In genomic region chr20:47315339-47315662, GRCh38 we compare ENCODE assay signal across 8 cellular contexts. TPM values are rescaled to one million over a fixed set of nuclear protein-coding genes. Genes with fewer than 3 reads are reported as not detected.
DNase-seq lines count a peak whose midpoint lies in the region; ATAC-seq and TF ChIP-seq lines count a peak whose summit lies in the region.

No MANE protein-coding gene starts in this region.

- CTCF ChIA-PET in activated naive CD4-positive, alpha-beta T cell treated with anti-CD3 and anti-CD28 coated beads, Interleukin-2, amount 10 ng/mL, durations not matched to agents 7 days and 5 days (lab: Charles Lee), result no interaction called here
- CTCF ChIA-PET in MCF 10A (lab: Yijun Ruan, JAX), result interaction anchor here (0.6 to 5.5 kb wide), 6 partner anchors 19 to 119 kb away, joined by 3 to 50 read pairs (median 20); partner anchors contain the start of gene ZMYND8

- peak overlapping the region; percentile 49 for H3K27ac Mint-ChIP-seq in activated naive CD4-positive, alpha-beta T cell treated with anti-CD3 and anti-CD28 coated beads, Interleukin-2, amount 10 ng/mL, durations not matched to agents 7 days and 5 days
- peak overlapping the region in 1 of 2 donors; percentile 45 for H3K27ac Mint-ChIP-seq in activated naive CD4-positive, alpha-beta T cell treated with anti-CD3 and anti-CD28 coated beads, Interleukin-2, amount 50 U/mL, for 72 hours
- H3K27ac Mint-ChIP-seq in MCF 10A (ENCODE audit: low read depth, unreplicated experiment), result peak overlapping the region; percentile 94

- no peak for TF ChIP-seq CTCF in MCF 10A (IDR thresholded peaks at IDR 0.05; ENCODE audit: unreplicated experiment)

- no peaks in the 10 kb centered on the region for H3K9me3 ChIP-seq in mesenchymal stem cell (ENCODE audit: control insufficient read depth, low read length)

- H3K4me3 ChIP-seq in mesenchymal stem cell (ENCODE audit: insufficient read depth in 1 of 2, low read depth in 1 of 2, low read length in 2 of 2) (peak overlapping the region in 1 of 2 experiments; percentile 40), urinary bladder (ENCODE audit: low read depth, low read length) (no peak overlapping the region)

- H2AFZ ChIP-seq in mesenchymal stem cell (ENCODE audit: low read depth, low read length), result no peak overlapping the region

- H2BK5ac ChIP-seq in mesenchymal stem cell (ENCODE audit: low read depth, low read length, poor library complexity, severe bottlenecking), result peak overlapping the region; percentile 78

- no peak overlapping the region for H4K8ac ChIP-seq in mesenchymal stem cell (ENCODE audit: low read length)

- no peaks in the 10 kb centered on the region for H3K9me3 Mint-ChIP-seq in activated naive CD4-positive, alpha-beta T cell treated with anti-CD3 and anti-CD28 coated beads, Interleukin-2, amount 10 ng/mL, durations not matched to agents 7 days and 5 days
- no peaks in the 10 kb centered on the region for H3K9me3 Mint-ChIP-seq in activated naive CD4-positive, alpha-beta T cell treated with anti-CD3 and anti-CD28 coated beads, Interleukin-2, amount 50 U/mL, for 72 hours
- H3K9me3 Mint-ChIP-seq in MCF 10A (ENCODE audit: unreplicated experiment), result no peaks in the 10 kb centered on the region

- H3K23ac ChIP-seq in mesenchymal stem cell (ENCODE audit: low read length in 2 of 2), result no peak overlapping the region

- POLR2A ChIA-PET in MCF 10A (lab: Yijun Ruan, JAX), result interaction anchor here (1.3 to 46.0 kb wide), 13 partner anchors 11 to 187 kb away, joined by 3 to 1977 read pairs (median 29); partner anchors contain the start of genes NCOA3 and ZMYND8

- H2AK5ac ChIP-seq in mesenchymal stem cell (ENCODE audit: low read length, severe bottlenecking), result peak overlapping the region; percentile 84

- ATAC-seq in activated naive CD4-positive, alpha-beta T cell treated with anti-CD3 and anti-CD28 coated beads, Interleukin-2, amount 50 U/mL, for 72 hours, result no peak
- ATAC-seq in HG03354 (IDR thresholded peaks at IDR 0.05; ENCODE audit: poor library complexity, severe bottlenecking, unreplicated experiment), result no peak

- no peaks in the 10 kb centered on the region for H3K27me3 Mint-ChIP-seq in activated naive CD4-positive, alpha-beta T cell treated with anti-CD3 and anti-CD28 coated beads, Interleukin-2, amount 10 ng/mL, durations not matched to agents 7 days and 5 days
- no peaks in the 10 kb centered on the region for H3K27me3 Mint-ChIP-seq in MCF 10A (ENCODE audit: insufficient read depth, unreplicated experiment)

- no peak overlapping the region for H3K4me2 ChIP-seq in mesenchymal stem cell (ENCODE audit: low read length, poor library complexity, severe bottlenecking)

- peaks cover 11% of the 10 kb centered on the region for H3K79me1 ChIP-seq in mesenchymal stem cell (replicated peaks; ENCODE audit: low read length, poor library complexity, severe bottlenecking)

- peaks cover 3 to 10% of the 10 kb centered on the region in 2 experiments for H3K36me3 ChIP-seq in mesenchymal stem cell (ENCODE audit: control insufficient read depth in 1 of 2, insufficient read depth in 2 of 2, low read depth in 1 of 2, low read length in 2 of 2)
- H3K36me3 ChIP-seq in urinary bladder (ENCODE audit: insufficient read depth), result no peaks in the 10 kb centered on the region

- no peak overlapping the region for H3K14ac ChIP-seq in mesenchymal stem cell (ENCODE audit: low read length in 2 of 2)

- H3K4ac ChIP-seq in mesenchymal stem cell (ENCODE audit: low read depth in 1 of 2, low read length in 2 of 2), result peak overlapping the region; percentile 85 to 93

- H2BK12ac ChIP-seq in mesenchymal stem cell (ENCODE audit: low read length in 2 of 2), result peak overlapping the region; percentile 4 to 49

- H2BK15ac ChIP-seq in mesenchymal stem cell (ENCODE audit: low read depth, poor library complexity, severe bottlenecking), result no peak overlapping the region

- no TSS peak for BruUV-seq in MCF 10A (replicated peaks; lab: Mats Ljungman, UMichigan)

- H3K27ac ChIP-seq in mesenchymal stem cell (ENCODE audit: low read length, poor library complexity, severe bottlenecking), result peak overlapping the region; percentile 71
- H3K27ac ChIP-seq in urinary bladder (ENCODE audit: low read depth), result peak overlapping the region; percentile 73

- no peaks in the 10 kb centered on the region for H3K27me3 ChIP-seq in mesenchymal stem cell (ENCODE audit: control insufficient read depth in 1 of 2, insufficient read depth in 1 of 2, low read length in 2 of 2)

- peak overlapping the region; percentile 81 for H3K9ac ChIP-seq in mesenchymal stem cell (ENCODE audit: low read length)

- peaks cover 57% of the 10 kb centered on the region for H3K4me1 Mint-ChIP-seq in activated naive CD4-positive, alpha-beta T cell treated with anti-CD3 and anti-CD28 coated beads, Interleukin-2, amount 10 ng/mL, durations not matched to agents 7 days and 5 days
- peaks cover 59% of the 10 kb centered on the region for H3K4me1 Mint-ChIP-seq in MCF 10A (ENCODE audit: insufficient read depth, unreplicated experiment)

- no peak for DNase-seq in activated naive CD4-positive, alpha-beta T cell treated with anti-CD3 and anti-CD28 coated beads, Interleukin-2, amount 10 ng/mL, durations not matched to agents 7 days and 5 days
- no peak for DNase-seq in activated naive CD4-positive, alpha-beta T cell treated with anti-CD3 and anti-CD28 coated beads, Interleukin-2, amount 50 U/mL, for 72 hours (ENCODE audit: low spot score in 2 of 2)
- DNase-seq in MCF 10A (ENCODE audit: unreplicated experiment) (peak; percentile 53), mesenchymal stem cell (peak; percentile 44), occipital lobe (lab: John Stamatoyannopoulos, UW) (no peak), HPDE6-E6E7 (ENCODE audit: extremely low spot score) (no peak)

- intact Hi-C loops in MCF 10A (cut with micrococcal nuclease), result loop anchor here (5.0 kb wide), 1 partner anchor 67 kb away; no protein-coding TSS in a partner anchor

- peak overlapping the region; percentile 13 to 85 for H3K18ac ChIP-seq in mesenchymal stem cell (ENCODE audit: low read depth in 1 of 2, low read length in 2 of 2)

- H3K4me1 ChIP-seq in mesenchymal stem cell (ENCODE audit: control insufficient read depth, insufficient read depth, low read depth, low read length) (peaks cover 34% of the 10 kb centered on the region), urinary bladder (ENCODE audit: insufficient read depth) (peaks cover 2% of the 10 kb centered on the region)

- peak overlapping the region; percentile 78 for H2BK120ac ChIP-seq in mesenchymal stem cell (ENCODE audit: low read depth, low read length)

- 0% methylated on average over 3 of the region's 4 CpGs for WGBS in mesenchymal stem cell
- WGBS in urinary bladder, result 54% methylated on average over 4 of the region's 4 CpGs

- H4K91ac ChIP-seq in mesenchymal stem cell (ENCODE audit: low read length), result peak overlapping the region; percentile 83

- peaks cover 32% of the 10 kb centered on the region for H3K36me3 Mint-ChIP-seq in activated naive CD4-positive, alpha-beta T cell treated with anti-CD3 and anti-CD28 coated beads, Interleukin-2, amount 10 ng/mL, durations not matched to agents 7 days and 5 days
- peaks cover 0 to 20% of the 10 kb centered on the region in 2 donors for H3K36me3 Mint-ChIP-seq in activated naive CD4-positive, alpha-beta T cell treated with anti-CD3 and anti-CD28 coated beads, Interleukin-2, amount 50 U/mL, for 72 hours
- peaks cover 51% of the 10 kb centered on the region for H3K36me3 Mint-ChIP-seq in MCF 10A (ENCODE audit: insufficient read depth, unreplicated experiment)

- no peak overlapping the region for H3K4me3 Mint-ChIP-seq in activated naive CD4-positive, alpha-beta T cell treated with anti-CD3 and anti-CD28 coated beads, Interleukin-2, amount 10 ng/mL, durations not matched to agents 7 days and 5 days
- H3K4me3 Mint-ChIP-seq in MCF 10A (ENCODE audit: unreplicated experiment), result peak overlapping the region; percentile 42

RNA-seq across cellular contexts. Expression of gene ZMYND8, which starts 41.2 kb away (rescaled TPM):
- total RNA-seq in activated naive CD4-positive, alpha-beta T cell treated with anti-CD3 and anti-CD28 coated beads, Interleukin-2, amount 50 U/mL, for 72 hours, result 10 to 100 TPM; 35.7 to 46.4 TPM
- total RNA-seq in MCF 10A (2022) (126 and 127 TPM in 2 replicates), urinary bladder (29.0 TPM), occipital lobe (58.6 TPM)
- 21.6 TPM for polyA plus RNA-seq in mesenchymal stem cell (2013, experiment 1 of 2)
- 24.4 TPM for polyA plus RNA-seq in mesenchymal stem cell (2013, experiment 2 of 2)
- polyA plus RNA-seq in urinary bladder, result 15.6 TPM

Comparison
In these comparisons a context has a peak if more than half of its experiments do, and no peak if none do; other contexts are left out.
1. DNase-seq: peak in MCF 10A (single experiment) and mesenchymal stem cell (single experiment); none in activated naive CD4-positive, alpha-beta T cell treated with anti-CD3 and anti-CD28 coated beads, Interleukin-2, amount 10 ng/mL, durations not matched to agents 7 days and 5 days (single experiment), activated naive CD4-positive, alpha-beta T cell treated with anti-CD3 and anti-CD28 coated beads, Interleukin-2, amount 50 U/mL, for 72 hours (0 of 2), occipital lobe (single experiment) and HPDE6-E6E7 (single experiment).